25 cellular contexts compared by ENCODE assay signal in the genomic region with DNA sequence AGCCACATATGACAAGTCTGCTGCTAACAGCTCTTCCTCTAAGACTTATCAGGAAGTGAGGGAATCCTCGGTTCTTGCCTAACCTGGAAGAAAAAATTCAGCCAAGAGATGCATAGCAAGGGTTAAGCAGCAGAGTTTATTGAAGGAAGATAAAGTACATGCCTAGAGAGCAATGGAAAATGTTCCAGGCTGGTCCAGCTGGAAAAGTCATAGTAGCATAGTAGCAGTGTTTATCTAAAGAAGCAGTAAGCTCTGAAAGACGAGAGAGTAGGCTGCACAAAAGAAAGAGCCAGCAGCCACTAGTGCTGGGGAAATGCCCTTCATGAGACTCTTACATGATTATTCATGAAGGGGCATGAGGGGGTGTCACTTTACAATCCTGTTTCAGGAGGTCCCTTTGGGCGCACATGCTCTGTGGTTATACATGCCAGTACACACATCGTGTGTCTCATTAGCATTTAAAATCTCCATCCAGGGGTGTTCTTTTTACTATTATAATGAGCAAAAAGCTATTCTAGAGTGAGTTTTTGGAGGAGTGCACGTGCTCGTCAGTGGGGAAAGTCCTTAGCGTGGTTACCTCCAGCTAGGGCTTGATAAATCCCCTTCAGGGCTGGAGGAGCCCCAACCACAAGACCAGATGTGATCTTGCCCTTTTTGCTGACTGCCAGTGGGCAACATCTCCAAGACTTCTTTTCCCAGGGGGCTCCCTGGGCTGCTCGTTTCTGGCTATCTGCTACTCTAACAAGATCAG.
DNase-seq lines count a peak whose midpoint lies in the region; ATAC-seq, FAIRE-seq and TF ChIP-seq lines count a peak whose summit lies in the region.
"Had no signal": no experiment of that assay in that cellular context is flagged by ENCODE, and none has a peak within 500 bp of the region (broad histone marks: within the 10 kb centered on the region; RNA-seq: fewer than 3 reads in every experiment).

No MANE protein-coding gene starts in this region.

- no peak for TF ChIP-seq RAD21 in A549 (conservative IDR thresholded peaks at IDR 0.05 in 1 of 2, IDR thresholded peaks at IDR 0.05 in 1 of 2)

- H3K4me1 ChIP-seq in A549 (no peaks in the 10 kb centered on the region), mesenchymal stem cell (ENCODE audit: control insufficient read depth, insufficient read depth, low read depth, low read length) (no peaks in the 10 kb centered on the region), right lobe of liver (no peaks in the 10 kb centered on the region)
- H3K4me1 ChIP-seq: Caco-2 had no signal

- FAIRE-seq in A549 (lab: Jason Lieb, UNC) = peak; percentile 43
- FAIRE-seq: G401.6, GM12892, H1 had no signal

- no peak overlapping the region for H3K4me2 ChIP-seq in A549
- H3K4me2 ChIP-seq in mesenchymal stem cell (ENCODE audit: low read length, poor library complexity, severe bottlenecking) = no peak overlapping the region

- no peak for ATAC-seq in A549
- peak; percentile 41 for ATAC-seq in HG02642 (IDR thresholded peaks at IDR 0.05; ENCODE audit: poor library complexity, unreplicated experiment)
- no peak for ATAC-seq in right lobe of liver
- no peak for ATAC-seq in GM18520 (IDR thresholded peaks at IDR 0.05; ENCODE audit: unreplicated experiment)
- ATAC-seq: CD8-positive, alpha-beta T cell; PC-3 had no signal

- no peak overlapping the region for H2BK120ac ChIP-seq in mesenchymal stem cell (ENCODE audit: low read depth, low read length)

- H3K18ac ChIP-seq in mesenchymal stem cell (ENCODE audit: low read depth in 1 of 2, low read length in 2 of 2) = no peak overlapping the region

- H3K9me3 ChIP-seq in A549 (peaks cover 27% of the 10 kb centered on the region; the same call in 2 of the 3 replicates), mesenchymal stem cell (ENCODE audit: control insufficient read depth, low read length) (peaks cover 19% of the 10 kb centered on the region), right lobe of liver (no peaks in the 10 kb centered on the region)

- H3K23ac ChIP-seq in mesenchymal stem cell (ENCODE audit: low read length in 2 of 2) = no peak overlapping the region

- H3K4me3 ChIP-seq in A549 (no peak overlapping the region), GM06990 (replicated peaks; ENCODE audit: low read depth, low read length) (no peak overlapping the region), mesenchymal stem cell (ENCODE audit: insufficient read depth in 1 of 2, low read depth in 1 of 2, low read length in 2 of 2) (no peak overlapping the region), right lobe of liver (no peak overlapping the region)

- H3K14ac ChIP-seq in mesenchymal stem cell (ENCODE audit: low read length in 2 of 2) = no peak overlapping the region

- H3K36me3 ChIP-seq in GM06990 (ENCODE audit: control insufficient read depth, insufficient read depth, low read length) (no peaks in the 10 kb centered on the region), mesenchymal stem cell (ENCODE audit: control insufficient read depth in 1 of 2, insufficient read depth in 2 of 2, low read depth in 1 of 2, low read length in 2 of 2) (peaks cover 0 to 2% of the 10 kb centered on the region in 2 experiments), right lobe of liver (no peaks in the 10 kb centered on the region)

- TF ChIP-seq CTCF in A549 (IDR thresholded peaks at IDR 0.05) (no peak), GM06990 (IDR thresholded peaks at IDR 0.05; ENCODE audit: insufficient read depth, low read length, poor library complexity, severe bottlenecking) (no peak), right lobe of liver (IDR thresholded peaks at IDR 0.05) (no peak)

- H3K79me1 ChIP-seq in mesenchymal stem cell (replicated peaks; ENCODE audit: low read length, poor library complexity, severe bottlenecking) = no peaks in the 10 kb centered on the region

- H3K9ac ChIP-seq in mesenchymal stem cell (ENCODE audit: low read length) = no peak overlapping the region

- POLR2A ChIA-PET in A549 (lab: Yijun Ruan, JAX) = no interaction called here

- DNase-seq in A549 (ENCODE audit: low read depth in 1 of 2, low spot score in 1 of 2) (no peak), GM06990 (ENCODE audit: extremely low read depth, insufficient read length) (peak; percentile 37), mesenchymal stem cell (peak; percentile 50), right lobe of liver (no peak), NCI-H1930 (lab: John Stamatoyannopoulos, UW) (no peak)
- DNase-seq: Caco-2; CD8-positive, alpha-beta T cell; HCEC 1CT; Karpas-422; NCI-H1092; NCI-H1417 treated with DMSO at 0.1 percent for 48 hours; NCI-H1694 treated with DMSO at 0.1 percent for 48 hours; NCI-H2081 treated with DMSO at 0.1 percent for 48 hours; NCI-H446; NCI-H524 treated with DMSO at 0.1 percent for 48 hours; NCI-H774; PC-3; SHP77; T-helper 1 cell had no signal

- no peak overlapping the region for H2AFZ ChIP-seq in mesenchymal stem cell (ENCODE audit: low read depth, low read length)

- no peak overlapping the region for H2BK15ac ChIP-seq in mesenchymal stem cell (ENCODE audit: low read depth, poor library complexity, severe bottlenecking)

- no peak overlapping the region for H2BK12ac ChIP-seq in mesenchymal stem cell (ENCODE audit: low read length in 2 of 2)

- no peak overlapping the region for H2BK5ac ChIP-seq in mesenchymal stem cell (ENCODE audit: low read depth, low read length, poor library complexity, severe bottlenecking)

- TF ChIP-seq EP300 in A549 (IDR thresholded peaks at IDR 0.05) = no peak

- intact Hi-C loops in right lobe of liver (cut with DNase I) = no loop called here

- H2AK5ac ChIP-seq in mesenchymal stem cell (ENCODE audit: low read length, severe bottlenecking) = no peak overlapping the region

- no peaks in the 10 kb centered on the region for H3K27me3 ChIP-seq in GM06990 (replicated peaks; ENCODE audit: control insufficient read depth, insufficient read depth, low read length)
- no peaks in the 10 kb centered on the region for H3K27me3 ChIP-seq in mesenchymal stem cell (ENCODE audit: control insufficient read depth in 1 of 2, insufficient read depth in 1 of 2, low read length in 2 of 2)
- H3K27me3 ChIP-seq in right lobe of liver = no peaks in the 10 kb centered on the region

- TF ChIP-seq POLR2A in A549 (IDR thresholded peaks at IDR 0.05; ENCODE audit: low read length) (no peak), right lobe of liver (IDR thresholded peaks at IDR 0.05) (no peak)

- no peak overlapping the region for H4K8ac ChIP-seq in mesenchymal stem cell (ENCODE audit: low read length)

- no peak overlapping the region for H3K4ac ChIP-seq in mesenchymal stem cell (ENCODE audit: low read depth in 1 of 2, low read length in 2 of 2)

- CTCF ChIA-PET in A549 (lab: Yijun Ruan, JAX) = interaction anchor here (1.2 kb wide), 2 partner anchors 18 to 204 kb away, joined by 3 read pairs; no protein-coding TSS in a partner anchor

- 71% methylated on average over 8 of the region's 8 CpGs for WGBS in A549 (ENCODE audit: missing lambda C conversion rate)
- WGBS in mesenchymal stem cell = 80% methylated on average over 8 of the region's 8 CpGs
- WGBS in right lobe of liver (ENCODE audit: insufficient coverage, low coverage, low lambda C conversion rate, missing lambda C conversion rate) = 77% methylated on average over 7 of the region's 8 CpGs

- no peak overlapping the region for H4K91ac ChIP-seq in mesenchymal stem cell (ENCODE audit: low read length)

- H3K27ac ChIP-seq in A549 = no peak overlapping the region
- no peak overlapping the region for H3K27ac ChIP-seq in mesenchymal stem cell (ENCODE audit: low read length, poor library complexity, severe bottlenecking)
- no peak overlapping the region for H3K27ac ChIP-seq in right lobe of liver
- H3K27ac ChIP-seq: C4-2B had no signal

TF ChIP-seq in A549, 52 proteins besides CTCF, POLR2A, EP300 and RAD21 (continues in another document):
- TF ChIP-seq RCOR1 (IDR thresholded peaks at IDR 0.05; ENCODE audit: low read depth, low read length) = no peak
- TF ChIP-seq, protein P1, sequence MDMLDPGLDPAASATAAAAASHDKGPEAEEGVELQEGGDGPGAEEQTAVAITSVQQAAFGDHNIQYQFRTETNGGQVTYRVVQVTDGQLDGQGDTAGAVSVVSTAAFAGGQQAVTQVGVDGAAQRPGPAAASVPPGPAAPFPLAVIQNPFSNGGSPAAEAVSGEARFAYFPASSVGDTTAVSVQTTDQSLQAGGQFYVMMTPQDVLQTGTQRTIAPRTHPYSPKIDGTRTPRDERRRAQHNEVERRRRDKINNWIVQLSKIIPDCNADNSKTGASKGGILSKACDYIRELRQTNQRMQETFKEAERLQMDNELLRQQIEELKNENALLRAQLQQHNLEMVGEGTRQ (IDR thresholded peaks at IDR 0.05) = no peak
- no peak for TF ChIP-seq RARB (CRISPR knock-in tag; IDR thresholded peaks at IDR 0.05)
- no peak for TF ChIP-seq ZFP36 (IDR thresholded peaks at IDR 0.05; ENCODE audit: borderline replicate concordance, partially characterized antibody)
- no peak for TF ChIP-seq CHD2 (IDR thresholded peaks at IDR 0.05; ENCODE audit: low read length, partially characterized antibody)
- TF ChIP-seq FOXS1 (CRISPR knock-in tag; IDR thresholded peaks at IDR 0.05) = no peak
- TF ChIP-seq HOXB5 (CRISPR knock-in tag; IDR thresholded peaks at IDR 0.05) = no peak
- TF ChIP-seq ELK1 (IDR thresholded peaks at IDR 0.05; ENCODE audit: low read depth, low read length) = no peak
- TF ChIP-seq HEYL (CRISPR knock-in tag; IDR thresholded peaks at IDR 0.05) = no peak

Comparison
In these comparisons a context has a peak if more than half of its experiments do, and no peak if none do; other contexts are left out.
1. DNase-seq: peak in GM06990 (single experiment) and mesenchymal stem cell (single experiment); none in A549 (0 of 2), right lobe of liver (0 of 3) and NCI-H1930 (0 of 2).